ENCODE assay signal across 21 cellular contexts in the genomic region with DNA sequence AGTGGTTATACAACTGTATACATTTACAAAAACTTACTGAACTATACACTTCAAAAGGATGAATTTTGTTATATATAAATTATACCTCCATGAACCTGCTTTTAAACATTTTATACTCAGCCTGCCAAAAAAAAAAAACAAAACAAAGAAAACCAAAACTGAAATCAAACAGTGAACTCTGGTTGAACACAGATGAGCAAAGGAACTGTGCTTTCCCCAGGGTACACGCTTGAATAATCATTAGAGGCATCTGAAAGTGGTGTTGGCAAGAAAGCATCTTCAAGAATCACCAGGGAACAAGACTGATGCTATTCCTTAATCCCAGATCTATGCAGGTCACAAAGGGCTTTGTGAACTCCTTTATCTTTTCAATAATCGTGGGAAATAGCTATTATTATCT.
A peak's percentile ranks its signal among the peaks of the same experiment; 100 is the strongest.
DNase-seq lines count a peak whose midpoint lies in the region; ATAC-seq, FAIRE-seq and TF ChIP-seq lines count a peak whose summit lies in the region.
"Had no signal": no experiment of that assay in that cellular context is flagged by ENCODE, and none has a peak within 500 bp of the region (broad histone marks: within the 10 kb centered on the region; RNA-seq: fewer than 3 reads in every experiment).

No MANE protein-coding gene starts in this region.

- DNase-seq in NCI-H2227 treated with DMSO at 0.1 percent for 48 hours (lab: John Stamatoyannopoulos, UW) (peak; percentile 69), HepG2 (ENCODE audit: low spot score) (no peak), DMS53 (lab: John Stamatoyannopoulos, UW) (no peak)
- no peak for DNase-seq in activated CD4-positive, CD25-positive, alpha-beta regulatory T cell (lab: John Stamatoyannopoulos, UW)
- DNase-seq: activated CD8-positive, alpha-beta T cell treated with anti-CD3 and anti-CD28 coated beads for 36 hours; amniotic stem cell; BE2C; gastrocnemius medialis; mesendoderm; NCI-H1105 treated with DMSO at 0.1 percent for 48 hours; NCI-H226; stimulated activated CD4-positive, alpha-beta T cell treated with anti-CD3 and anti-CD28 coated beads, Interleukin-4, amount 100 ng/mL, for 4 hours; trophoblast cell had no signal

- BruUV-seq in HepG2 (replicated peaks; lab: Mats Ljungman, UMichigan) = no TSS peak

- no peaks in the 10 kb centered on the region for H3K36me3 ChIP-seq in HepG2 (replicated peaks in 1 of 2; ENCODE audit: control insufficient read depth in 1 of 2, insufficient read depth in 2 of 2, low read length in 2 of 2)
- H3K36me3 ChIP-seq: BE2C, gastrocnemius medialis had no signal

- H3K27ac ChIP-seq in HepG2 (ENCODE audit: extremely low read length, insufficient read depth, low read length) = no peak overlapping the region
- H3K27ac ChIP-seq: gastrocnemius medialis, SK-N-MC had no signal

- TF ChIP-seq RAD21 in HepG2 (CRISPR knock-in tag; IDR thresholded peaks at IDR 0.05) = no peak

- H3K4me2 ChIP-seq in HepG2 (ENCODE audit: low read depth, low read length) = no peak overlapping the region

- H2AFZ ChIP-seq in HepG2 (ENCODE audit: low read length) = no peak overlapping the region

- WGBS in HepG2 (ENCODE audit: low lambda C conversion rate) = 6% methylated on average over 2 of the region's 2 CpGs

- no peak for FAIRE-seq in HepG2 (lab: Jason Lieb, UNC)
- FAIRE-seq: H1, TTC549 had no signal

- CTCF ChIA-PET in HepG2 (lab: Yijun Ruan, JAX; ENCODE audit: low intra/inter-chr PET ratio, low total read pairs) = no interaction called here

- no peak for TF ChIP-seq CTCF in HepG2 (CRISPR knock-in tag; IDR thresholded peaks at IDR 0.05)

- peaks cover 36% of the 10 kb centered on the region; the same call in 1 of the 2 replicates for H3K9me3 ChIP-seq in HepG2 (ENCODE audit: low read length)
- H3K9me3 ChIP-seq: BE2C, gastrocnemius medialis had no signal

- no peaks in the 10 kb centered on the region for H3K27me3 ChIP-seq in HepG2 (ENCODE audit: control insufficient read depth in 1 of 2, insufficient read depth in 2 of 2, low read length in 2 of 2)
- H3K27me3 ChIP-seq: BE2C, gastrocnemius medialis had no signal

- H4K20me1 ChIP-seq in HepG2 (ENCODE audit: insufficient read depth, low read length) = no peaks in the 10 kb centered on the region

- H3K4me3 ChIP-seq in HepG2 (replicated peaks in 1 of 3; ENCODE audit: insufficient read depth in 1 of 3, low read depth in 2 of 3, low read length in 3 of 3) = no peak overlapping the region
- H3K4me3 ChIP-seq: gastrocnemius medialis, SK-N-MC had no signal

- H3K9ac ChIP-seq in HepG2 (ENCODE audit: insufficient read depth, low read depth, low read length) = no peak overlapping the region

- ATAC-seq in GM18870 (IDR thresholded peaks at IDR 0.05; ENCODE audit: unreplicated experiment) (peak; percentile 87), GM21367 (IDR thresholded peaks at IDR 0.05; ENCODE audit: unreplicated experiment) (peak; percentile 55), HG02870 (IDR thresholded peaks at IDR 0.05; ENCODE audit: unreplicated experiment) (peak; percentile 85), HepG2 (no peak), HG03280 (IDR thresholded peaks at IDR 0.05; ENCODE audit: unreplicated experiment) (no peak)
- ATAC-seq: activated CD8-positive, alpha-beta T cell treated with anti-CD3 and anti-CD28 coated beads for 36 hours; activated T-helper 17 cell treated with anti-CD3 and anti-CD28 coated beads, Interleukin-2, amount 50 U/mL, for 72 hours; gastrocnemius medialis had no signal

- no peaks in the 10 kb centered on the region for H3K4me1 ChIP-seq in HepG2 (ENCODE audit: insufficient read depth, low read length)
- H3K4me1 ChIP-seq: BE2C, gastrocnemius medialis had no signal

- POLR2A ChIA-PET in HepG2 (lab: Yijun Ruan, JAX) = no interaction called here

- TF ChIP-seq EP300 in HepG2 (IDR thresholded peaks at IDR 0.05; ENCODE audit: low read depth in 2 of 2, low read length in 2 of 2) (no peak), HepG2 (CRISPR knock-in tag; IDR thresholded peaks at IDR 0.05; ENCODE audit: borderline replicate concordance) (no peak)

- no peaks in the 10 kb centered on the region for H3K79me2 ChIP-seq in HepG2 (ENCODE audit: insufficient read depth, low read length)

- intact Hi-C loops in HepG2 (cut with micrococcal nuclease; ENCODE audit: unreplicated experiment) = no loop called here

- in situ Hi-C loops in HepG2 (cut with HindIII; ENCODE audit: extremely low pct_ligation_motif_present, low pct_unique_long_range_greater_than_20kb) = no loop called here

- TF ChIP-seq POLR2A in HepG2 (IDR thresholded peaks at IDR 0.05; ENCODE audit: insufficient read depth in 1 of 2, low read depth in 2 of 2, low read length in 2 of 2) = no peak

TF ChIP-seq in HepG2, 621 proteins besides CTCF, POLR2A, EP300 and RAD21 (continues in another document):
- TF ChIP-seq TBL1XR1 (IDR thresholded peaks at IDR 0.05; ENCODE audit: borderline replicate concordance, low read length, partially characterized antibody) (no peak), ZFP41 (CRISPR knock-in tag; IDR thresholded peaks at IDR 0.05; ENCODE audit: borderline replicate concordance) (no peak), ZNF614 (CRISPR knock-in tag; IDR thresholded peaks at IDR 0.05; ENCODE audit: borderline replicate concordance) (no peak), ZNF816 (CRISPR knock-in tag; IDR thresholded peaks at IDR 0.05; ENCODE audit: borderline replicate concordance) (no peak), POLR2AphosphoS2 (IDR thresholded peaks at IDR 0.05; ENCODE audit: low read depth, low read length) (no peak), FOXA3 (CRISPR knock-in tag; IDR thresholded peaks at IDR 0.05) (no peak), ZNF34 (CRISPR knock-in tag; IDR thresholded peaks at IDR 0.05; ENCODE audit: borderline replicate concordance) (no peak), TCF7 (IDR thresholded peaks at IDR 0.05; ENCODE audit: low read depth) (no peak), ZNF207 (IDR thresholded peaks at IDR 0.05; ENCODE audit: borderline replicate concordance) (no peak), ZNF543 (CRISPR knock-in tag; IDR thresholded peaks at IDR 0.05) (no peak), ZNF598 (CRISPR knock-in tag; IDR thresholded peaks at IDR 0.05; ENCODE audit: borderline replicate concordance) (no peak), ARNT (IDR thresholded peaks at IDR 0.05) (no peak)
- TF ChIP-seq, protein P1, sequence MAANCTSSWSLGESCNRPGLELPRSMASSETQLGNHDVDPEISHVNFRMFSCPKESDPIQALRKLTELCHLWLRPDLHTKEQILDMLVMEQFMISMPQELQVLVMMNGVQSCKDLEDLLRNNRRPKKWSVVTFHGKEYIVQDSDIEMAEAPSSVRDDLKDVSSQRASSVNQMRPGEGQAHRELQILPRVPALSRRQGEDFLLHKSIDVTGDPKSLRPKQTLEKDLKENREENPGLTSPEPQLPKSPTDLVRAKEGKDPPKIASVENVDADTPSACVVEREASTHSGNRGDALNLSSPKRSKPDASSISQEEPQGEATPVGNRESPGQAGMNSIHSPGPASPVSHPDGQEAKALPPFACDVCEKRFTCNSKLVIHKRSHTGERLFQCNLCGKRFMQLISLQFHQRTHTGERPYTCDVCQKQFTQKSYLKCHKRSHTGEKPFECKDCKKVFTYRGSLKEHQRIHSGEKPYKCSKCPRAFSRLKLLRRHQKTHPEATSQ (CRISPR knock-in tag; IDR thresholded peaks at IDR 0.05; ENCODE audit: borderline replicate concordance) = no peak
- TF ChIP-seq, protein P2, sequence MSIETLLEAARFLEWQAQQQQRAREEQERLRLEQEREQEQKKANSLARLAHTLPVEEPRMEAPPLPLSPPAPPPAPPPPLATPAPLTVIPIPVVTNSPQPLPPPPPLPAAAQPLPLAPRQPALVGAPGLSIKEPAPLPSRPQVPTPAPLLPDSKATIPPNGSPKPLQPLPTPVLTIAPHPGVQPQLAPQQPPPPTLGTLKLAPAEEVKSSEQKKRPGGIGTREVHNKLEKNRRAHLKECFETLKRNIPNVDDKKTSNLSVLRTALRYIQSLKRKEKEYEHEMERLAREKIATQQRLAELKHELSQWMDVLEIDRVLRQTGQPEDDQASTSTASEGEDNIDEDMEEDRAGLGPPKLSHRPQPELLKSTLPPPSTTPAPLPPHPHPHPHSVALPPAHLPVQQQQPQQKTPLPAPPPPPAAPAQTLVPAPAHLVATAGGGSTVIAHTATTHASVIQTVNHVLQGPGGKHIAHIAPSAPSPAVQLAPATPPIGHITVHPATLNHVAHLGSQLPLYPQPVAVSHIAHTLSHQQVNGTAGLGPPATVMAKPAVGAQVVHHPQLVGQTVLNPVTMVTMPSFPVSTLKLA (IDR thresholded peaks at IDR 0.05) = no peak
- TF ChIP-seq, protein P3, sequence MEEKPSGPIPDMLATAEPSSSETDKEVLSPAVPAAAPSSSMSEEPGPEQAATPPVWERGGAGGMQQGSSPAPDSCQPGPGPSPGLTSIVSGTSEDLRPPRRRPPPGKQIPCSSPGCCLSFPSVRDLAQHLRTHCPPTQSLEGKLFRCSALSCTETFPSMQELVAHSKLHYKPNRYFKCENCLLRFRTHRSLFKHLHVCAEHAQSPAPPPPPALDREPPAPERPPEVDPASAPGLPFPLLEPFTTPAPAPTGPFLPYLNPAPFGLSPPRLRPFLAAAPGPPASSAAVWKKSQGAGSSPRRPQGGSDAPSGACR (CRISPR knock-in tag; IDR thresholded peaks at IDR 0.05) = no peak
- TF ChIP-seq, protein P4, sequence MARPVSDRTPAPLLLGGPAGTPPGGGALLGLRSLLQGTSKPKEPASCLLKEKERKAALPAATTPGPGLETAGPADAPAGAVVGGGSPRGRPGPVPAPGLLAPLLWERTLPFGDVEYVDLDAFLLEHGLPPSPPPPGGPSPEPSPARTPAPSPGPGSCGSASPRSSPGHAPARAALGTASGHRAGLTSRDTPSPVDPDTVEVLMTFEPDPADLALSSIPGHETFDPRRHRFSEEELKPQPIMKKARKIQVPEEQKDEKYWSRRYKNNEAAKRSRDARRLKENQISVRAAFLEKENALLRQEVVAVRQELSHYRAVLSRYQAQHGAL (CRISPR knock-in tag; IDR thresholded peaks at IDR 0.05; ENCODE audit: not compliant biosample characterization) = no peak
- TF ChIP-seq, protein P5, sequence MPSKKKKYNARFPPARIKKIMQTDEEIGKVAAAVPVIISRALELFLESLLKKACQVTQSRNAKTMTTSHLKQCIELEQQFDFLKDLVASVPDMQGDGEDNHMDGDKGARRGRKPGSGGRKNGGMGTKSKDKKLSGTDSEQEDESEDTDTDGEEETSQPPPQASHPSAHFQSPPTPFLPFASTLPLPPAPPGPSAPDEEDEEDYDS (CRISPR knock-in tag; IDR thresholded peaks at IDR 0.05) = no peak

Comparison
In these comparisons a context has a peak if more than half of its experiments do, and no peak if none do; other contexts are left out.
1. ATAC-seq: peak in GM18870 (single experiment), GM21367 (single experiment) and HG02870 (single experiment); none in HepG2 (single experiment) and HG03280 (single experiment).